ENCODE assay signal across 22 cellular contexts in the genomic region with DNA sequence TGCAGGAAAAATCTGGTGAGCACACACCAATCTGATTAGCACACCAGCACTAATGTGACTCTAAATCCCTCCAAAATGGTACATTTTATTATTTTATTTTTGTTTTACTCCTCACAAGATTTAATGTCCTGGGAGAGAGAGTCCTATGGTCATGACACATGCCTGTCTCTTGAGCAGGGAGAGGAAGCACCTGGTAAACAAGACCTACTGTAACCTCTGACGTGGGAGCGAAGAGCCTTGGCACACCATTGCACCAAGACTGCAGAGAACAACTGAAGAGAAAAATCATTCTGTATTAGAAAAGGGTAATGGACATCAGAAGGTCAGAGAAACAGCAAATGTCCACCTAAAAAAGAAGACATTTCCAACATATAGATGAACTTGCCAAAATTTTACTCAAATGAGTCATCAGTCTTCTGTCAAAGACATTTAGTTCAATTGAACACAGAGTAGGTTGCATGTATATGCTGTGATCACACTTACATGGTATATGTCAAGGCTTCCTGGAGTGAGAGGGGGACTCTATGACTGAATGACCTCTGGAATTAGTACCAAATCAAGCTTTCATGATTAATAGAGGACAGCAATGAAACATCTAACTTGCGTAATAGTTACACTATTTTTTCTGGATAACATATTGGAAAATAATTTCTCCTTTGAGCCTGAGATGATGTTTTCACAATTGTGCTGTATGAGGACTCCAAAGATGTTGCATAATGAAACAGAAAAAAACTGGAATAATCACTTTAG.
A peak's percentile ranks its signal among the peaks of the same experiment; 100 is the strongest.
DNase-seq lines count a peak whose midpoint lies in the region; ATAC-seq and TF ChIP-seq lines count a peak whose summit lies in the region.
"Had no signal": no experiment of that assay in that cellular context is flagged by ENCODE, and none has a peak within 500 bp of the region (broad histone marks: within the 10 kb centered on the region; RNA-seq: fewer than 3 reads in every experiment).

No MANE protein-coding gene starts in this region.

- TF ChIP-seq CTCF in omental fat pad (IDR thresholded peaks at IDR 0.05) = no peak

- DNase-seq in EL = peak; percentile 9
- peak; percentile 3 for DNase-seq in fibroblast of peridontal ligament (ENCODE audit: extremely low read depth)
- no peak for DNase-seq in omental fat pad (ENCODE audit: low spot score)
- no peak for DNase-seq in activated CD8-positive, alpha-beta memory T cell treated with anti-CD3 and anti-CD28 coated beads, Interleukin-2, amount 50 U/mL, for 48 hours
- DNase-seq: activated CD4-positive, alpha-beta T cell treated with anti-CD3 and anti-CD28 coated beads for 1 hour; activated CD8-positive, alpha-beta T cell treated with anti-CD3 and anti-CD28 coated beads for 36 hours; activated naive CD8-positive, alpha-beta T cell treated with anti-CD3 and anti-CD28 coated beads, Interleukin-2, amount 10 ng/mL, durations not matched to agents 7 days and 5 days; Caco-2; foreskin melanocyte; GDM1; H9; NCI-H1105 treated with DMSO at 0.1 percent for 48 hours; NCI-H2029 treated with DMSO at 0.1 percent for 48 hours; NCI-H2227 treated with DMSO at 0.1 percent for 48 hours; NCI-H748 treated with DMSO at 0.1 percent for 48 hours; RPMI8226; small intestine; stomach; T-helper 17 cell had no signal

- ATAC-seq in SK-N-SH treated with all-trans-retinoic acid at 6 μM for 48 hours (peak; percentile 91), omental fat pad (ENCODE audit: low FRiP score) (peak; percentile 54), GM18520 (IDR thresholded peaks at IDR 0.05; ENCODE audit: unreplicated experiment) (no peak), GM18858 (IDR thresholded peaks at IDR 0.05; ENCODE audit: unreplicated experiment) (no peak)
- ATAC-seq: activated CD8-positive, alpha-beta T cell treated with anti-CD3 and anti-CD28 coated beads for 36 hours; T-helper 17 cell had no signal

TF ChIP-seq in SK-N-SH treated with all-trans-retinoic acid at 6 μM for 48 hours, 23 proteins besides CTCF, POLR2A, EP300 and RAD21:
- TF ChIP-seq TOX (CRISPR knock-in tag; IDR thresholded peaks at IDR 0.05; ENCODE audit: borderline replicate concordance) (peak; percentile 45; the same call in 1 of the 2 replicates), TCF4 (CRISPR knock-in tag; IDR thresholded peaks at IDR 0.05; ENCODE audit: borderline replicate concordance) (no peak), ZNF70 (CRISPR knock-in tag; IDR thresholded peaks at IDR 0.05) (no peak)
- TF ChIP-seq, protein P1, sequence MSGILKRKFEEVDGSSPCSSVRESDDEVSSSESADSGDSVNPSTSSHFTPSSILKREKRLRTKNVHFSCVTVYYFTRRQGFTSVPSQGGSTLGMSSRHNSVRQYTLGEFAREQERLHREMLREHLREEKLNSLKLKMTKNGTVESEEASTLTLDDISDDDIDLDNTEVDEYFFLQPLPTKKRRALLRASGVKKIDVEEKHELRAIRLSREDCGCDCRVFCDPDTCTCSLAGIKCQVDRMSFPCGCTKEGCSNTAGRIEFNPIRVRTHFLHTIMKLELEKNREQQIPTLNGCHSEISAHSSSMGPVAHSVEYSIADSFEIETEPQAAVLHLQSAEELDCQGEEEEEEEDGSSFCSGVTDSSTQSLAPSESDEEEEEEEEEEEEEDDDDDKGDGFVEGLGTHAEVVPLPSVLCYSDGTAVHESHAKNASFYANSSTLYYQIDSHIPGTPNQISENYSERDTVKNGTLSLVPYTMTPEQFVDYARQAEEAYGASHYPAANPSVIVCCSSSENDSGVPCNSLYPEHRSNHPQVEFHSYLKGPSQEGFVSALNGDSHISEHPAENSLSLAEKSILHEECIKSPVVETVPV (CRISPR knock-in tag; IDR thresholded peaks at IDR 0.05) = no peak

Comparison
In these comparisons a context has a peak if more than half of its experiments do, and no peak if none do; other contexts are left out.
1. DNase-seq: peak in EL (single experiment) and fibroblast of peridontal ligament (single experiment); none in omental fat pad (single experiment) and activated CD8-positive, alpha-beta memory T cell treated with anti-CD3 and anti-CD28 coated beads, Interleukin-2, amount 50 U/mL, for 48 hours (single experiment).
2. ATAC-seq: peak in SK-N-SH treated with all-trans-retinoic acid at 6 μM for 48 hours (single experiment) and omental fat pad (single experiment); none in GM18520 (single experiment) and GM18858 (single experiment).